ENCODE assay signal across 30 cellular contexts in genomic region chr1:147651466-147651865, GRCh38. TPM values are rescaled to one million over a fixed set of nuclear protein-coding genes. Genes with fewer than 3 reads are reported as not detected.
A peak's percentile ranks its signal among the peaks of the same experiment; 100 is the strongest.
DNase-seq lines count a peak whose midpoint lies in the region; ATAC-seq and TF ChIP-seq lines count a peak whose summit lies in the region.
"Had no signal": no experiment of that assay in that cellular context is flagged by ENCODE, and none has a peak within 500 bp of the region (broad histone marks: within the 10 kb centered on the region; RNA-seq: fewer than 3 reads in every experiment).

No MANE protein-coding gene starts in this region.

- H3K27ac Mint-ChIP-seq in effector memory CD8-positive, alpha-beta T cell: no peak overlapping the region
- H3K27ac Mint-ChIP-seq: activated naive CD8-positive, alpha-beta T cell treated with anti-CD3 and anti-CD28 coated beads, Interleukin-2, amount 10 ng/mL, durations not matched to agents 7 days and 5 days; activated T-cell treated with anti-CD3 and anti-CD28 coated beads, Interleukin-2, amount 50 U/mL, for 24 hours; B cell; CD8-positive, alpha-beta T cell had no signal

- in situ Hi-C loops in ACHN (cut with HindIII; ENCODE audit: low pct_ligation_motif_present, low pct_unique_long_range_greater_than_20kb, low sequenced_read_pairs): no loop called here

- peaks cover 13% of the 10 kb centered on the region for H3K4me1 ChIP-seq in PC-9 (replicated peaks; ENCODE audit: insufficient read depth)
- H3K4me1 ChIP-seq in mesenchymal stem cell (ENCODE audit: control insufficient read depth, insufficient read depth, low read depth, low read length): peaks cover 6% of the 10 kb centered on the region
- H3K4me1 ChIP-seq: A549, SJCRH30, tibial nerve had no signal

- H3K4me3 ChIP-seq in PC-9 (no peak overlapping the region), choroid plexus epithelial cell (ENCODE audit: low read depth, low read length) (no peak overlapping the region), mesenchymal stem cell (ENCODE audit: insufficient read depth in 1 of 2, low read depth in 1 of 2, low read length in 2 of 2) (no peak overlapping the region)
- H3K4me3 ChIP-seq: A549, SJCRH30, spleen, tibial nerve had no signal

- WGBS in mesenchymal stem cell: 79% methylated on average over 1 of the region's 1 CpG

- H3K9me3 Mint-ChIP-seq in effector memory CD8-positive, alpha-beta T cell: no peaks in the 10 kb centered on the region
- H3K9me3 Mint-ChIP-seq: activated naive CD8-positive, alpha-beta T cell treated with anti-CD3 and anti-CD28 coated beads, Interleukin-2, amount 10 ng/mL, durations not matched to agents 7 days and 5 days; activated T-cell treated with anti-CD3 and anti-CD28 coated beads, Interleukin-2, amount 50 U/mL, for 24 hours; CD8-positive, alpha-beta T cell had no signal

- no peak overlapping the region for H2BK15ac ChIP-seq in mesenchymal stem cell (ENCODE audit: low read depth, poor library complexity, severe bottlenecking)

- peak; percentile 90 for DNase-seq in ACHN
- DNase-seq in PC-9: peak; percentile 21 to 56
- peak; percentile 15 for DNase-seq in choroid plexus epithelial cell (ENCODE audit: low read depth)
- no peak for DNase-seq in mesenchymal stem cell
- no peak for DNase-seq in AG20443 (ENCODE audit: low spot score)
- no peak for DNase-seq in effector memory CD8-positive, alpha-beta T cell
- DNase-seq in NCI-H524 treated with DMSO at 0.1 percent for 48 hours (lab: John Stamatoyannopoulos, UW): no peak
- DNase-seq in left lobe of liver (ENCODE audit: low spot score): no peak
- DNase-seq: activated CD4-positive, alpha-beta T cell treated with anti-CD3 and anti-CD28 coated beads, Interleukin-2, amount 50 U/mL, for 1 hour; activated CD4-positive, CD25-positive, alpha-beta regulatory T cell; activated gamma-delta T cell treated with Interleukin-2 at 50 U/mL for 16 hours; activated naive CD8-positive, alpha-beta T cell treated with anti-CD3 and anti-CD28 coated beads, Interleukin-2, amount 10 ng/mL, durations not matched to agents 7 days and 5 days; activated T-cell treated with anti-CD3 and anti-CD28 coated beads, Interleukin-2, amount 50 U/mL, for 24 hours; aorta; caudate nucleus; CD8-positive, alpha-beta T cell; cortex of kidney; effector memory CD4-positive, alpha-beta T cell; kidney; MV-4-11; NCI-H1436 treated with DMSO at 0.1 percent for 48 hours; NCI-H345; right cardiac atrium; SJCRH30; spleen; stimulated activated CD4-positive, alpha-beta T cell treated with anti-CD3 and anti-CD28 coated beads, Interleukin-2, amount 100 ng/mL, for 48 hours; T1000 had no signal

- peaks cover 79% of the 10 kb centered on the region for H3K36me3 ChIP-seq in PC-9 (ENCODE audit: low read depth)
- H3K36me3 ChIP-seq in mesenchymal stem cell (ENCODE audit: control insufficient read depth in 1 of 2, insufficient read depth in 2 of 2, low read depth in 1 of 2, low read length in 2 of 2): peaks cover 40 to 43% of the 10 kb centered on the region in 2 experiments
- H3K36me3 ChIP-seq: SJCRH30 had no signal

- H3K27ac ChIP-seq in PC-9 (peak overlapping the region; percentile 23; the same call in 1 of the 2 replicates), mesenchymal stem cell (ENCODE audit: low read length, poor library complexity, severe bottlenecking) (peak overlapping the region; percentile 71)
- H3K27ac ChIP-seq: A549, SJCRH30, tibial nerve had no signal

- H3K9me2 ChIP-seq in PC-9 (ENCODE audit: insufficient read depth): no peaks in the 10 kb centered on the region

- H3K79me1 ChIP-seq in mesenchymal stem cell (replicated peaks; ENCODE audit: low read length, poor library complexity, severe bottlenecking): no peaks in the 10 kb centered on the region

- H2AFZ ChIP-seq in PC-9 (no peak overlapping the region), mesenchymal stem cell (ENCODE audit: low read depth, low read length) (no peak overlapping the region)

- no peaks in the 10 kb centered on the region for H3K27me3 ChIP-seq in PC-9 (ENCODE audit: insufficient read depth, low read depth)
- no peaks in the 10 kb centered on the region for H3K27me3 ChIP-seq in mesenchymal stem cell (ENCODE audit: control insufficient read depth in 1 of 2, insufficient read depth in 1 of 2, low read length in 2 of 2)
- H3K27me3 ChIP-seq: SJCRH30, spleen, tibial nerve had no signal

- no peaks in the 10 kb centered on the region for H3K27me3 Mint-ChIP-seq in effector memory CD8-positive, alpha-beta T cell
- H3K27me3 Mint-ChIP-seq: activated naive CD8-positive, alpha-beta T cell treated with anti-CD3 and anti-CD28 coated beads, Interleukin-2, amount 10 ng/mL, durations not matched to agents 7 days and 5 days; activated T-cell treated with anti-CD3 and anti-CD28 coated beads, Interleukin-2, amount 50 U/mL, for 24 hours; B cell had no signal

- no peak overlapping the region for H3K18ac ChIP-seq in mesenchymal stem cell (ENCODE audit: low read depth in 1 of 2, low read length in 2 of 2)

- H3K4ac ChIP-seq in mesenchymal stem cell (ENCODE audit: low read depth in 1 of 2, low read length in 2 of 2): no peak overlapping the region

- no peak overlapping the region for H3K14ac ChIP-seq in mesenchymal stem cell (ENCODE audit: low read length in 2 of 2)

- H3K9ac ChIP-seq in mesenchymal stem cell (ENCODE audit: low read length): no peak overlapping the region

- no peaks in the 10 kb centered on the region for H3K36me3 Mint-ChIP-seq in effector memory CD8-positive, alpha-beta T cell (ENCODE audit: insufficient read depth)

- H3K4me3 Mint-ChIP-seq in effector memory CD8-positive, alpha-beta T cell: no peak overlapping the region
- H3K4me3 Mint-ChIP-seq: activated naive CD8-positive, alpha-beta T cell treated with anti-CD3 and anti-CD28 coated beads, Interleukin-2, amount 10 ng/mL, durations not matched to agents 7 days and 5 days; activated T-cell treated with anti-CD3 and anti-CD28 coated beads, Interleukin-2, amount 50 U/mL, for 24 hours; B cell; CD8-positive, alpha-beta T cell had no signal

- no TSS peak for BruUV-seq in PC-9 (replicated peaks; lab: Mats Ljungman, UMichigan)

- H4K91ac ChIP-seq in mesenchymal stem cell (ENCODE audit: low read length): no peak overlapping the region

- H2BK5ac ChIP-seq in mesenchymal stem cell (ENCODE audit: low read depth, low read length, poor library complexity, severe bottlenecking): no peak overlapping the region

- H4K8ac ChIP-seq in mesenchymal stem cell (ENCODE audit: low read length): no peak overlapping the region

- H2BK12ac ChIP-seq in mesenchymal stem cell (ENCODE audit: low read length in 2 of 2): no peak overlapping the region

- H2AK5ac ChIP-seq in mesenchymal stem cell (ENCODE audit: low read length, severe bottlenecking): no peak overlapping the region

- H3K9me3 ChIP-seq in PC-9 (ENCODE audit: insufficient read depth, low read depth) (0 out of 2 replicates have a peak, but pooled peaks cover 4% of the 10 kb centered on the region), mesenchymal stem cell (ENCODE audit: control insufficient read depth, low read length) (no peaks in the 10 kb centered on the region)
- H3K9me3 ChIP-seq: A549, SJCRH30, spleen, tibial nerve had no signal

- intact Hi-C loops in PC-9 (cut with micrococcal nuclease; ENCODE audit: unreplicated experiment): no loop called here

- no peak overlapping the region for H3K4me2 ChIP-seq in PC-9
- no peak overlapping the region for H3K4me2 ChIP-seq in mesenchymal stem cell (ENCODE audit: low read length, poor library complexity, severe bottlenecking)
- H3K4me2 ChIP-seq: A549 had no signal

- ATAC-seq in effector memory CD8-positive, alpha-beta T cell (replicated peaks): no peak
- no peak for ATAC-seq in left lobe of liver
- ATAC-seq: A549; CD8-positive, alpha-beta T cell; right cardiac atrium had no signal

- H3K4me1 Mint-ChIP-seq in effector memory CD8-positive, alpha-beta T cell (ENCODE audit: low read depth in 2 of 2): peaks cover 18 to 32% of the 10 kb centered on the region in 2 donors
- H3K4me1 Mint-ChIP-seq: B cell had no signal

- no peak overlapping the region for H2BK120ac ChIP-seq in mesenchymal stem cell (ENCODE audit: low read depth, low read length)

- H3K23ac ChIP-seq in mesenchymal stem cell (ENCODE audit: low read length in 2 of 2): no peak overlapping the region

- H3F3A ChIP-seq in PC-9 (ENCODE audit: insufficient read depth, low read depth): peaks cover 11% of the 10 kb centered on the region; the same call in 1 of the 2 replicates

- no peaks in the 10 kb centered on the region for H3K79me2 ChIP-seq in PC-9 (ENCODE audit: low read depth)

- TF ChIP-seq CTCF in PC-9 (conservative IDR thresholded peaks at IDR 0.05): no peak
- TF ChIP-seq CTCF in choroid plexus epithelial cell (conservative IDR thresholded peaks at IDR 0.05; ENCODE audit: low read depth, low read length): no peak

- H4K20me1 ChIP-seq in PC-9 (ENCODE audit: insufficient read depth): no peaks in the 10 kb centered on the region

- CTCF ChIA-PET in PC-9 (lab: Charles Lee): interaction anchor here (0.7 kb wide), 1 partner anchor 64 kb away, joined by 3 read pairs; no protein-coding TSS in a partner anchor

- POLR2A ChIA-PET in PC-9 (lab: Charles Lee; ENCODE audit: unreplicated experiment): no interaction called here

RNA-seq across cellular contexts. Expression of gene ACP6, which starts 18.9 kb away (rescaled TPM):
- total RNA-seq in PC-9 (2021): 71.4 and 85.3 TPM in 2 replicates
- polyA plus RNA-seq in mesenchymal stem cell (2013, experiment 1 of 2): 6.6 TPM
- 7.5 TPM for polyA plus RNA-seq in mesenchymal stem cell (2013, experiment 2 of 2)
- total RNA-seq in left lobe of liver: 17.2 TPM

Comparison
In these comparisons a context has a peak if more than half of its experiments do, and no peak if none do; other contexts are left out.
1. DNase-seq: peak in ACHN (single experiment), PC-9 (2 of 2) and choroid plexus epithelial cell (single experiment); none in mesenchymal stem cell (single experiment), AG20443 (single experiment), effector memory CD8-positive, alpha-beta T cell (0 of 3), NCI-H524 treated with DMSO at 0.1 percent for 48 hours (single experiment) and left lobe of liver (single experiment).